In genomic region chrX:110228453-110228852, GRCh38 we compare ENCODE assay signal across 26 cellular contexts.
DNase-seq lines count a peak whose midpoint lies in the region; ATAC-seq, FAIRE-seq and TF ChIP-seq lines count a peak whose summit lies in the region.
"Had no signal": no experiment of that assay in that cellular context is flagged by ENCODE, and none has a peak within 500 bp of the region (broad histone marks: within the 10 kb centered on the region; RNA-seq: fewer than 3 reads in every experiment).

No MANE protein-coding gene starts in this region.

- no peaks in the 10 kb centered on the region for H3K9me3 ChIP-seq in CD8-positive, alpha-beta memory T cell (ENCODE audit: low read length)
- H3K9me3 ChIP-seq: gastrocnemius medialis, sigmoid colon, SJCRH30, testis had no signal

- DNase-seq in CD8-positive, alpha-beta memory T cell, result no peak
- peak; percentile 95 for DNase-seq in NCI-H82 (lab: John Stamatoyannopoulos, UW)
- DNase-seq in amniotic epithelial cell (ENCODE audit: low read depth), result peak; percentile 42
- DNase-seq in dermis blood vessel endothelial cell, result no peak
- DNase-seq in urothelium cell line (ENCODE audit: low spot score), result no peak
- DNase-seq: activated gamma-delta T cell treated with Interleukin-2 at 50 U/mL for 16 hours; activated T-cell treated with anti-CD3 and anti-CD28 coated beads, Interleukin-2, amount 50 U/mL, for 1 hour; CD4-positive, alpha-beta memory T cell; DMS53; gastrocnemius medialis; HFFc6; hypothalamus; midbrain; NCI-H1694; posterior cingulate gyrus; sigmoid colon; stimulated activated CD4-positive, alpha-beta T cell treated with anti-CD3 and anti-CD28 coated beads, Interleukin-15, amount 100 ng/mL, for 24 hours; stimulated activated naive CD4-positive, alpha-beta T cell treated with Interleukin-2 at 50 U/mL for 16 hours; testis had no signal

- POLR2A ChIA-PET in CD8-positive, alpha-beta memory T cell (lab: Charles Lee), result no interaction called here

- CTCF ChIA-PET in CD8-positive, alpha-beta memory T cell (lab: Charles Lee), result no interaction called here

- peaks cover 34 to 74% (median 47%) of the 10 kb centered on the region in 3 donors for H3K4me1 Mint-ChIP-seq in CD8-positive, alpha-beta memory T cell
- peaks cover 28% of the 10 kb centered on the region for H3K4me1 Mint-ChIP-seq in nephron

- no peak for TF ChIP-seq CTCF in nephron (IDR thresholded peaks at IDR 0.05; ENCODE audit: unreplicated experiment in 3 of 3)

- peaks cover 8% of the 10 kb centered on the region for H3K4me1 ChIP-seq in CD8-positive, alpha-beta memory T cell (ENCODE audit: insufficient read depth, low read length)
- H3K4me1 ChIP-seq: gastrocnemius medialis, sigmoid colon, testis had no signal

- H3K27me3 Mint-ChIP-seq in CD8-positive, alpha-beta memory T cell, result no peaks in the 10 kb centered on the region
- H3K27me3 Mint-ChIP-seq in nephron (ENCODE audit: low read depth), result no peaks in the 10 kb centered on the region
- H3K27me3 Mint-ChIP-seq: CD4-positive, alpha-beta memory T cell had no signal

- H3K27ac ChIP-seq in CD8-positive, alpha-beta memory T cell (ENCODE audit: low read depth, low read length), result peak overlapping the region; percentile 1
- H3K27ac ChIP-seq: gastrocnemius medialis, sigmoid colon, SJCRH30, testis had no signal

- H3K27me3 ChIP-seq in CD8-positive, alpha-beta memory T cell (ENCODE audit: insufficient read depth, low read length, poor library complexity, severe bottlenecking), result no peaks in the 10 kb centered on the region
- H3K27me3 ChIP-seq: sigmoid colon, SJCRH30, testis had no signal

- H3K4me3 Mint-ChIP-seq in CD8-positive, alpha-beta memory T cell, result peak overlapping the region in 2 of 7 donors; percentile 15 to 40
- no peak overlapping the region for H3K4me3 Mint-ChIP-seq in nephron
- H3K4me3 Mint-ChIP-seq: HFFc6; natural killer cell treated with Interleukin-12 subunit alpha and Interleukin-12 subunit beta and Interleukin-15 and Interleukin-18, amount 100 ng/mL, for 72 hours; T-helper 1 cell treated with Interleukin-12 subunit alpha and Interleukin-12 subunit beta and Interleukin-4 antibody, amounts not matched to agents 30 μg/mL and 1 μg/mL, for 36 hours had no signal

- peak overlapping the region in 2 of 8 donors; percentile 10 to 89 for H3K27ac Mint-ChIP-seq in CD8-positive, alpha-beta memory T cell
- H3K27ac Mint-ChIP-seq in nephron, result peak overlapping the region in 2 of 3 experiments; percentile 30 to 94
- H3K27ac Mint-ChIP-seq: GM23338; HFFc6; natural killer cell treated with Interleukin-12 subunit alpha and Interleukin-12 subunit beta and Interleukin-15 and Interleukin-18, amount 100 ng/mL, for 72 hours; T-helper 1 cell treated with Interleukin-12 subunit alpha and Interleukin-12 subunit beta and Interleukin-4 antibody, amounts not matched to agents 30 μg/mL and 1 μg/mL, for 36 hours had no signal

- FAIRE-seq in urothelium cell line (lab: Jason Lieb, UNC), result no peak
- FAIRE-seq: endometrium had no signal

- ATAC-seq in GM19463 (IDR thresholded peaks at IDR 0.05; ENCODE audit: unreplicated experiment), result no peak
- ATAC-seq: gastrocnemius medialis; GM23338; natural killer cell treated with Interleukin-12 subunit alpha and Interleukin-12 subunit beta and Interleukin-15 and Interleukin-18, amount 100 ng/mL, for 72 hours had no signal

- no peaks in the 10 kb centered on the region for H3K36me3 ChIP-seq in CD8-positive, alpha-beta memory T cell (ENCODE audit: insufficient read depth, low read length)
- H3K36me3 ChIP-seq: gastrocnemius medialis, sigmoid colon, SJCRH30 had no signal

- H3K36me3 Mint-ChIP-seq in CD8-positive, alpha-beta memory T cell, result peaks cover 0 to 17% (median 7%) of the 10 kb centered on the region in 3 donors
- peaks cover 44% of the 10 kb centered on the region for H3K36me3 Mint-ChIP-seq in nephron (ENCODE audit: low read depth)

- peaks cover 0 to 23% (median 9%) of the 10 kb centered on the region in 5 donors for H3K9me3 Mint-ChIP-seq in CD8-positive, alpha-beta memory T cell
- H3K9me3 Mint-ChIP-seq in nephron, result peaks cover 34% of the 10 kb centered on the region

- no peak overlapping the region for H3K4me3 ChIP-seq in CD8-positive, alpha-beta memory T cell (ENCODE audit: low read length)
- H3K4me3 ChIP-seq: gastrocnemius medialis, sigmoid colon, SJCRH30, testis had no signal

Comparison
In these comparisons a context has a peak if more than half of its experiments do, and no peak if none do; other contexts are left out.
1. DNase-seq: peak in NCI-H82 (single experiment) and amniotic epithelial cell (single experiment); none in CD8-positive, alpha-beta memory T cell (0 of 5), dermis blood vessel endothelial cell (single experiment) and urothelium cell line (single experiment).